Comparison of ENCODE assay signal across 20 cellular contexts in the genomic region with DNA sequence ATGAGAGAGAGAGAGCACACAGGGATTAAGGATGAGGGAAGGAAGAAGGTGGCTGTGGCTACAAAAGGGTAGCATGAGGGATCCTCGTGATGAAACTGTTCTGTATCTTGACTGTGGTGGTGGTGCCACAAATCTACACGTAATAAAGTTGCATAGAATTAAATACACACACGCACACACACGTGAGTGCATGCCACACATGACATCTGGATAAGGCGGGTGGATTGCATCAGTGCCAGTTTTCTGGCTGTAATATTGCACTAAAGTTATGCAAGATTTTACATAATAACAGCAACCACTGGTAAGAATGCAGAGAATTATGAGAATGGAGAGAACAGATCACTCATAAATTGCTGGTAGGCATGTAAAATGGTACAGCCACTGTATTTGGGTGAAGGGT. TPM values are rescaled to one million over a fixed set of nuclear protein-coding genes. Genes with fewer than 3 reads are reported as not detected.
DNase-seq lines count a peak whose midpoint lies in the region; ATAC-seq and TF ChIP-seq lines count a peak whose summit lies in the region.
"Had no signal": no experiment of that assay in that cellular context is flagged by ENCODE, and none has a peak within 500 bp of the region (broad histone marks: within the 10 kb centered on the region; RNA-seq: fewer than 3 reads in every experiment).

No MANE protein-coding gene starts in this region.

- TF ChIP-seq CTCF in cardiac fibroblast (IDR thresholded peaks at IDR 0.05; ENCODE audit: low read depth, low read length) = no peak
- TF ChIP-seq CTCF in Calu3 (IDR thresholded peaks at IDR 0.05; ENCODE audit: unreplicated experiment) = no peak

- no peak overlapping the region for H2AK5ac ChIP-seq in trophoblast cell (ENCODE audit: low read length)

- no peak overlapping the region for H4K12ac ChIP-seq in trophoblast cell (ENCODE audit: low read depth, low read length)

- CTCF ChIA-PET in Calu3 (lab: Charles Lee) = no interaction called here

- H3K18ac ChIP-seq in trophoblast cell (ENCODE audit: low read length) = no peak overlapping the region

- H3K4me3 ChIP-seq in cardiac fibroblast (replicated peaks in 1 of 2; ENCODE audit: low read depth in 2 of 2, low read length in 2 of 2) (no peak overlapping the region), trophoblast cell (ENCODE audit: low read depth, low read length) (no peak overlapping the region)
- H3K4me3 ChIP-seq: BLaER1, psoas muscle had no signal

- no peak overlapping the region for H3K4ac ChIP-seq in trophoblast cell (ENCODE audit: low read depth, low read length)

- H3K79me1 ChIP-seq in trophoblast cell (ENCODE audit: low read length) = no peaks in the 10 kb centered on the region

- WGBS in trophoblast cell (ENCODE audit: extremely low coverage, insufficient coverage, insufficient read length) = no CpG with 5 or more reads among the region's 5 CpGs

- no peaks in the 10 kb centered on the region for H3K9me3 ChIP-seq in trophoblast cell (ENCODE audit: insufficient read depth, low read depth, low read length)
- H3K9me3 ChIP-seq: psoas muscle had no signal

- intact Hi-C loops in Calu3 (cut with micrococcal nuclease; ENCODE audit: unreplicated experiment) = no loop called here

- H3K36me3 Mint-ChIP-seq in Calu3 (ENCODE audit: insufficient read depth, unreplicated experiment) = no peaks in the 10 kb centered on the region

- H3K4me1 ChIP-seq in trophoblast cell (ENCODE audit: control insufficient read depth in 1 of 2, insufficient read depth in 2 of 2, low read length in 2 of 2) = no peaks in the 10 kb centered on the region
- H3K4me1 ChIP-seq: psoas muscle had no signal

- no peak overlapping the region for H2BK12ac ChIP-seq in trophoblast cell (ENCODE audit: low read length)

- no peak overlapping the region for H4K91ac ChIP-seq in trophoblast cell (ENCODE audit: low read depth, low read length)

- no peak overlapping the region for H3K27ac ChIP-seq in trophoblast cell (ENCODE audit: low read depth, low read length)
- H3K27ac ChIP-seq: BLaER1, psoas muscle had no signal

- H3K4me3 Mint-ChIP-seq in Calu3 (ENCODE audit: low read depth, unreplicated experiment) = no peak overlapping the region
- H3K4me3 Mint-ChIP-seq: dendritic cell treated with granulocyte-macrophage colony-stimulating factor and Interleukin-4, amounts not matched to agents 40 ng/mL and 50 ng/mL, for 4 days had no signal

- no peak overlapping the region for H3K27ac Mint-ChIP-seq in Calu3 (ENCODE audit: unreplicated experiment)
- H3K27ac Mint-ChIP-seq: dendritic cell treated with granulocyte-macrophage colony-stimulating factor and Interleukin-4, amounts not matched to agents 40 ng/mL and 50 ng/mL, for 4 days had no signal

- no peak overlapping the region for H2AFZ ChIP-seq in trophoblast cell (ENCODE audit: insufficient read depth, low read length, poor library complexity)

- no TSS peak for BruUV-seq in Calu3 (replicated peaks; lab: Mats Ljungman, UMichigan)

- peaks cover 54% of the 10 kb centered on the region for H3K27me3 Mint-ChIP-seq in Calu3 (ENCODE audit: unreplicated experiment)

- H3K4me2 ChIP-seq in trophoblast cell (ENCODE audit: low read length) = no peak overlapping the region
- H3K4me2 ChIP-seq: BLaER1 had no signal

- H4K8ac ChIP-seq in trophoblast cell (ENCODE audit: low read depth, low read length) = no peak overlapping the region

- DNase-seq in GM04503 (ENCODE audit: low read depth) = peak; percentile 44
- DNase-seq in NOMO-1 (lab: John Stamatoyannopoulos, UW; ENCODE audit: unreplicated experiment in 2 of 2) = peak; percentile 55 to 89
- DNase-seq in cardiac fibroblast (ENCODE audit: low read depth in 2 of 2) = peak; percentile 36 to 40
- DNase-seq in trophoblast cell = peak; percentile 90 to 97
- no peak for DNase-seq in Calu3
- DNase-seq in medulla oblongata (ENCODE audit: extremely low spot score) = no peak
- no peak for DNase-seq in NCI-H1436 (lab: John Stamatoyannopoulos, UW)
- DNase-seq: activated CD4-positive, CD25-positive, alpha-beta regulatory T cell; DMS 273 treated with DMSO at 0.1 percent for 48 hours; KG1; left colon; NCI-H1105 treated with DMSO at 0.1 percent for 48 hours; NCI-H526; psoas muscle; SHP77; small intestine; stimulated activated CD4-positive, alpha-beta T cell treated with anti-CD3 and anti-CD28 coated beads, Interleukin-2, amount 100 ng/mL, for 48 hours had no signal

- H3K79me2 ChIP-seq in trophoblast cell (ENCODE audit: control insufficient read depth, insufficient read depth, low read length, poor library complexity) = no peaks in the 10 kb centered on the region

- no peaks in the 10 kb centered on the region for H3K36me3 ChIP-seq in trophoblast cell (ENCODE audit: control insufficient read depth in 1 of 2, insufficient read depth in 2 of 2, low read length in 2 of 2)
- H3K36me3 ChIP-seq: BLaER1 had no signal

- no peak overlapping the region for H3K14ac ChIP-seq in trophoblast cell (ENCODE audit: low read length)

- H3K9ac ChIP-seq in trophoblast cell (ENCODE audit: low read length) = no peak overlapping the region
- H3K9ac ChIP-seq: BLaER1 had no signal

- H2BK120ac ChIP-seq in trophoblast cell (ENCODE audit: insufficient read depth, low read length, poor library complexity) = no peak overlapping the region

- no peak for ATAC-seq in GM21528 (IDR thresholded peaks at IDR 0.05; ENCODE audit: low FRiP score, unreplicated experiment)
- ATAC-seq: left colon, psoas muscle had no signal

- no peaks in the 10 kb centered on the region for H3K27me3 ChIP-seq in trophoblast cell (ENCODE audit: insufficient read depth, low read length)
- H3K27me3 ChIP-seq: BLaER1 had no signal

- no peak overlapping the region for H2BK5ac ChIP-seq in trophoblast cell (ENCODE audit: low read depth, low read length, poor library complexity)

- no peaks in the 10 kb centered on the region for H3K4me1 Mint-ChIP-seq in Calu3 (ENCODE audit: low read depth, unreplicated experiment)

- H3K23ac ChIP-seq in trophoblast cell (ENCODE audit: low read length) = no peak overlapping the region

- no peaks in the 10 kb centered on the region for H3K9me3 Mint-ChIP-seq in Calu3 (ENCODE audit: low read depth, unreplicated experiment)
- H3K9me3 Mint-ChIP-seq: dendritic cell treated with granulocyte-macrophage colony-stimulating factor and Interleukin-4, amounts not matched to agents 40 ng/mL and 50 ng/mL, for 4 days had no signal

RNA-seq across cellular contexts. Expression of a gene that starts 16.9 kb away (rescaled TPM):
- 19.0 and 19.9 TPM in 2 replicates for polyA plus RNA-seq in trophoblast cell (2013)
- total RNA-seq in Calu3 (2022) = 16.5 and 20.1 TPM in 2 replicates

Comparison
In these comparisons a context has a peak if more than half of its experiments do, and no peak if none do; other contexts are left out.
1. DNase-seq: peak in GM04503 (single experiment), NOMO-1 (2 of 2), cardiac fibroblast (2 of 2) and trophoblast cell (2 of 2); none in Calu3 (single experiment), medulla oblongata (single experiment) and NCI-H1436 (single experiment).